In genomic region chr2:3008551-3009498, GRCh38 we compare ENCODE assay signal across 21 cellular contexts.
"Had no signal": no experiment of that assay in that cellular context is flagged by ENCODE, and none has a peak within 500 bp of the region (broad histone marks: within the 10 kb centered on the region; RNA-seq: fewer than 3 reads in every experiment).

No MANE protein-coding gene starts in this region.

- H3K4me1 ChIP-seq: body of pancreas, foreskin keratinocyte, left ventricle myocardium inferior, parathyroid adenoma, right lobe of liver, testis, upper lobe of left lung had no signal

- DNase-seq: activated CD4-positive, alpha-beta T cell treated with anti-CD3 and anti-CD28 coated beads, Interleukin-2, amount 10 ng/mL, durations not matched to agents 7 days and 5 days; activated CD8-positive, alpha-beta memory T cell treated with anti-CD3 and anti-CD28 coated beads, Interleukin-2, amount 10 ng/mL, durations not matched to agents 7 days and 5 days; activated CD8-positive, alpha-beta T cell treated with anti-CD3 and anti-CD28 coated beads for 36 hours; activated gamma-delta T cell treated with Interleukin-2 at 50 U/mL for 16 hours; anterior cingulate cortex; body of pancreas; effector CD4-positive, alpha-beta T cell; foreskin keratinocyte; kidney glomerular epithelial cell; left ventricle myocardium inferior; naive thymus-derived CD4-positive, alpha-beta T cell; right lobe of liver; small intestine; stimulated activated CD4-positive, alpha-beta T cell treated with anti-CD3 and anti-CD28 coated beads, Interleukin-15, amount 100 ng/mL, for 24 hours; stimulated activated CD8-positive, alpha-beta memory T cell treated with anti-CD3 and anti-CD28 coated beads, Interleukin-4, amount 100 ng/mL, for 48 hours; stimulated activated naive CD4-positive, alpha-beta T cell; testis; upper lobe of left lung had no signal

- H3K36me3 ChIP-seq: left ventricle myocardium inferior, right lobe of liver, upper lobe of left lung had no signal

- H3K4me3 Mint-ChIP-seq: activated CD4-positive, alpha-beta T cell treated with anti-CD3 and anti-CD28 coated beads, Interleukin-2, amount 10 ng/mL, durations not matched to agents 7 days and 5 days; activated CD8-positive, alpha-beta memory T cell treated with anti-CD3 and anti-CD28 coated beads, Interleukin-2, amount 10 ng/mL, durations not matched to agents 7 days and 5 days; activated CD8-positive, alpha-beta T cell treated with anti-CD3 and anti-CD28 coated beads for 36 hours; activated naive CD4-positive, alpha-beta T cell treated with anti-CD3 and anti-CD28 coated beads, Interleukin-2, amount 50 U/mL, for 24 hours; activated T-helper 1 cell treated with anti-CD3 and anti-CD28 coated beads, Interleukin-12 subunit alpha, Interleukin-12 subunit beta, Interleukin-2, Interleukin-4 antibody, amounts not matched to agents 30 ng/mL and 10 ng/mL and 1 ng/mL, durations not matched to agents 14 hours and 24 hours and 36 hours; naive thymus-derived CD4-positive, alpha-beta T cell had no signal

- H3K9me3 ChIP-seq: body of pancreas, right lobe of liver, testis had no signal

- H2AFZ ChIP-seq: parathyroid adenoma had no signal

- H3K79me2 ChIP-seq: parathyroid adenoma had no signal

- H3K27ac ChIP-seq: body of pancreas, foreskin keratinocyte, left ventricle myocardium inferior, parathyroid adenoma, right lobe of liver, testis, upper lobe of left lung had no signal

- ATAC-seq: activated CD8-positive, alpha-beta memory T cell treated with anti-CD3 and anti-CD28 coated beads, Interleukin-2, amount 10 ng/mL, durations not matched to agents 7 days and 5 days; activated CD8-positive, alpha-beta T cell treated with anti-CD3 and anti-CD28 coated beads for 36 hours; body of pancreas; foreskin keratinocyte; right lobe of liver had no signal

- H3K4me3 ChIP-seq: body of pancreas, left ventricle myocardium inferior, right lobe of liver, testis, upper lobe of left lung had no signal

- H3K4me1 Mint-ChIP-seq: activated CD4-positive, alpha-beta T cell treated with anti-CD3 and anti-CD28 coated beads, Interleukin-2, amount 10 ng/mL, durations not matched to agents 7 days and 5 days; activated CD8-positive, alpha-beta memory T cell treated with anti-CD3 and anti-CD28 coated beads, Interleukin-2, amount 10 ng/mL, durations not matched to agents 7 days and 5 days; activated naive CD4-positive, alpha-beta T cell treated with anti-CD3 and anti-CD28 coated beads, Interleukin-2, amount 50 U/mL, for 24 hours had no signal

- H3K36me3 Mint-ChIP-seq: activated CD8-positive, alpha-beta memory T cell treated with anti-CD3 and anti-CD28 coated beads, Interleukin-2, amount 10 ng/mL, durations not matched to agents 7 days and 5 days had no signal

- FAIRE-seq: small intestine had no signal

- H3K9ac ChIP-seq: parathyroid adenoma had no signal

- H3K27me3 ChIP-seq: body of pancreas, foreskin keratinocyte, right lobe of liver, testis, upper lobe of left lung had no signal

- H3K27ac Mint-ChIP-seq: activated CD4-positive, alpha-beta T cell treated with anti-CD3 and anti-CD28 coated beads, Interleukin-2, amount 10 ng/mL, durations not matched to agents 7 days and 5 days; activated CD8-positive, alpha-beta memory T cell treated with anti-CD3 and anti-CD28 coated beads, Interleukin-2, amount 10 ng/mL, durations not matched to agents 7 days and 5 days; activated CD8-positive, alpha-beta T cell treated with anti-CD3 and anti-CD28 coated beads for 36 hours; activated naive CD4-positive, alpha-beta T cell treated with anti-CD3 and anti-CD28 coated beads, Interleukin-2, amount 50 U/mL, for 24 hours; activated T-helper 1 cell treated with anti-CD3 and anti-CD28 coated beads, Interleukin-12 subunit alpha, Interleukin-12 subunit beta, Interleukin-2, Interleukin-4 antibody, amounts not matched to agents 30 ng/mL and 10 ng/mL and 1 ng/mL, durations not matched to agents 14 hours and 24 hours and 36 hours; naive thymus-derived CD4-positive, alpha-beta T cell had no signal
